1 cellular context compared by ENCODE assay signal in genomic region chr19:49817964-49818690, GRCh38.
A peak's percentile ranks its signal among the peaks of the same experiment; 100 is the strongest.
TF ChIP-seq lines count a peak whose summit lies in the region.

TSS of gene MED25 (plus strand) at chr19:49818289. CDS start at chr19:49818342, 53 bp downstream.

TF ChIP-seq in A549, 52 proteins besides CTCF, POLR2A, EP300 and RAD21 (continued from another document):
- TF ChIP-seq, protein P1, sequence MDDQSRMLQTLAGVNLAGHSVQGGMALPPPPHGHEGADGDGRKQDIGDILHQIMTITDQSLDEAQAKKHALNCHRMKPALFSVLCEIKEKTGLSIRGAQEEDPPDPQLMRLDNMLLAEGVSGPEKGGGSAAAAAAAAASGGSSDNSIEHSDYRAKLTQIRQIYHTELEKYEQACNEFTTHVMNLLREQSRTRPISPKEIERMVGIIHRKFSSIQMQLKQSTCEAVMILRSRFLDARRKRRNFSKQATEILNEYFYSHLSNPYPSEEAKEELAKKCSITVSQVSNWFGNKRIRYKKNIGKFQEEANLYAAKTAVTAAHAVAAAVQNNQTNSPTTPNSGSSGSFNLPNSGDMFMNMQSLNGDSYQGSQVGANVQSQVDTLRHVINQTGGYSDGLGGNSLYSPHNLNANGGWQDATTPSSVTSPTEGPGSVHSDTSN (IDR thresholded peaks at IDR 0.05) = no peak
- no peak for TF ChIP-seq RCOR1 (IDR thresholded peaks at IDR 0.05; ENCODE audit: low read depth, low read length)
- TF ChIP-seq E2F6 (IDR thresholded peaks at IDR 0.05; ENCODE audit: borderline replicate concordance, low read depth) = peak; percentile 64; the same call in 1 of the 2 replicates
- TF ChIP-seq CBX2 (IDR thresholded peaks at IDR 0.05; ENCODE audit: borderline replicate concordance, low read depth) = no peak
